ENCODE assay signal across 17 cellular contexts in the genomic region with DNA sequence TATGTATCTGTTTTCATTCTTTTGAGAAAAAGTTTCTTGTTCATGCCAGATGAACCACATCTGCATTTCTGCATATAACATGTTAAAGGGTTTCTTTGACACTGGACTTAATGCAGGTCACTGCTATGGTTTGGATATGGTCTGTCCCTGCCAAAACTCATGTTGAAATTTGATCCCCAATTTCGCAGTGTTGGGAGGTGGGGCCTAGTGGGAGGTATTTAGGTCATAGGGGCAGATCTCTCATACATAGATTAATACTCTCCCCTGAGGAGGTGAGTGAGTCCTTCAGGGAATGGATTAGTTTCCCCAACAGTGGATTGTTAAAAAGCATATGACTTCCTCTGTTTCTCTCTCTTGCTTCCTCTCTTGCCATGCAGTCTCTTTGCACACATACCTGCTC. TPM values are rescaled to one million over a fixed set of nuclear protein-coding genes. Genes with fewer than 3 reads are reported as not detected.
A peak's percentile ranks its signal among the peaks of the same experiment; 100 is the strongest.
DNase-seq lines count a peak whose midpoint lies in the region; ATAC-seq and TF ChIP-seq lines count a peak whose summit lies in the region.
"Had no signal": no experiment of that assay in that cellular context is flagged by ENCODE, and none has a peak within 500 bp of the region (broad histone marks: within the 10 kb centered on the region; RNA-seq: fewer than 3 reads in every experiment).

No MANE protein-coding gene starts in this region.

- H3K27ac ChIP-seq in GM23338 (ENCODE audit: low read depth) (no peak overlapping the region), PC-9 (no peak overlapping the region), neural progenitor cell (no peak overlapping the region)
- H3K27ac ChIP-seq: BLaER1, GM23248 had no signal

- DNase-seq in NCI-H82 (lab: John Stamatoyannopoulos, UW) = peak; percentile 27
- DNase-seq in NCI-H82 treated with DMSO at 0.1 percent for 48 hours (lab: John Stamatoyannopoulos, UW; ENCODE audit: unreplicated experiment) = no peak
- DNase-seq in GM23338 (ENCODE audit: low spot score) = peak; percentile 8
- DNase-seq in PC-9 = peak in 1 of 2 experiments; percentile 55
- no peak for DNase-seq in left lobe of liver (ENCODE audit: low spot score)
- DNase-seq in neural progenitor cell (ENCODE audit: low spot score) = no peak
- no peak for DNase-seq in NCI-H1436 (lab: John Stamatoyannopoulos, UW)
- DNase-seq: 8988T; CD4-positive, alpha-beta memory T cell; DMS153; DMS79; GDM1; H7 had no signal

- H3K36me3 ChIP-seq in GM23338 (ENCODE audit: insufficient read depth) (no peaks in the 10 kb centered on the region), PC-9 (ENCODE audit: low read depth) (no peaks in the 10 kb centered on the region), neural progenitor cell (no peaks in the 10 kb centered on the region)
- H3K36me3 ChIP-seq: BLaER1 had no signal

- ATAC-seq in GM23338 (no peak), left lobe of liver (peak; percentile 68)
- ATAC-seq: HCT116 had no signal

- no peaks in the 10 kb centered on the region for H4K20me1 ChIP-seq in GM23338 (replicated peaks; ENCODE audit: insufficient read depth)
- no peaks in the 10 kb centered on the region for H4K20me1 ChIP-seq in PC-9 (ENCODE audit: insufficient read depth)
- H4K20me1 ChIP-seq in neural progenitor cell (ENCODE audit: low read depth) = no peaks in the 10 kb centered on the region
- H4K20me1 ChIP-seq: BLaER1 had no signal

- TF ChIP-seq CTCF in GM23338 (conservative IDR thresholded peaks at IDR 0.05; ENCODE audit: low read depth in 2 of 2) (no peak), PC-9 (conservative IDR thresholded peaks at IDR 0.05) (no peak), neural progenitor cell (IDR thresholded peaks at IDR 0.05) (no peak)

- H3K4me3 ChIP-seq in GM23338 (no peak overlapping the region), PC-9 (no peak overlapping the region), neural progenitor cell (no peak overlapping the region)
- H3K4me3 ChIP-seq: BLaER1, GM23248 had no signal

- H3K4me2 ChIP-seq in GM23338 (no peak overlapping the region), PC-9 (peak overlapping the region; percentile 3; the same call in 1 of the 2 replicates), neural progenitor cell (no peak overlapping the region)
- H3K4me2 ChIP-seq: BLaER1 had no signal

- no peaks in the 10 kb centered on the region for H3K9me3 ChIP-seq in PC-9 (ENCODE audit: insufficient read depth, low read depth)
- H3K9me3 ChIP-seq in neural progenitor cell (ENCODE audit: low read depth) = no peaks in the 10 kb centered on the region
- H3K9me3 ChIP-seq: BLaER1 had no signal

- no peaks in the 10 kb centered on the region; the same call in 1 of the 2 replicates for H3K4me1 ChIP-seq in GM23338 (ENCODE audit: insufficient read depth)
- H3K4me1 ChIP-seq in PC-9 (replicated peaks; ENCODE audit: insufficient read depth) = peaks cover 15% of the 10 kb centered on the region
- peaks cover 12% of the 10 kb centered on the region for H3K4me1 ChIP-seq in neural progenitor cell
- H3K4me1 ChIP-seq: BLaER1 had no signal

- POLR2A ChIA-PET in PC-9 (lab: Charles Lee; ENCODE audit: unreplicated experiment) = no interaction called here

- peaks cover 34% of the 10 kb centered on the region for H3K27me3 ChIP-seq in GM23338 (ENCODE audit: insufficient read depth)
- H3K27me3 ChIP-seq in PC-9 (ENCODE audit: insufficient read depth, low read depth) = no peaks in the 10 kb centered on the region
- H3K27me3 ChIP-seq in neural progenitor cell = peaks cover 76% of the 10 kb centered on the region
- H3K27me3 ChIP-seq: BLaER1 had no signal

- H3K36me3 Mint-ChIP-seq in GM23338 (ENCODE audit: low read depth) (no peaks in the 10 kb centered on the region), neural progenitor cell (no peaks in the 10 kb centered on the region)
- H3K36me3 Mint-ChIP-seq: CD14-positive monocyte; CD4-positive, alpha-beta memory T cell had no signal

- H3K27me3 Mint-ChIP-seq in GM23338 (ENCODE audit: insufficient read depth, low read depth, poor library complexity) = peaks cover 8% of the 10 kb centered on the region
- peaks cover 12% of the 10 kb centered on the region for H3K27me3 Mint-ChIP-seq in neural progenitor cell (ENCODE audit: insufficient read depth, low read depth)

- intact Hi-C loops in PC-9 (cut with micrococcal nuclease; ENCODE audit: unreplicated experiment) = loop anchor here (10.0 kb wide), 1 partner anchor 985 kb away; no protein-coding TSS in a partner anchor

- CTCF ChIA-PET in PC-9 (lab: Charles Lee) = interaction anchor here (0.6 kb wide), 1 partner anchor 783 kb away, joined by 3 read pairs; no protein-coding TSS in a partner anchor

- peaks cover 4% of the 10 kb centered on the region; the same call in 2 of the 3 replicates for H3K4me1 Mint-ChIP-seq in GM23338
- no peaks in the 10 kb centered on the region for H3K4me1 Mint-ChIP-seq in neural progenitor cell
- H3K4me1 Mint-ChIP-seq: CD4-positive, alpha-beta memory T cell had no signal

- no peaks in the 10 kb centered on the region for H3K9me2 ChIP-seq in GM23338 (ENCODE audit: insufficient read depth)
- no peaks in the 10 kb centered on the region for H3K9me2 ChIP-seq in PC-9 (ENCODE audit: insufficient read depth)

- H3F3A ChIP-seq in GM23338 (replicated peaks; ENCODE audit: low read depth) (no peaks in the 10 kb centered on the region), PC-9 (ENCODE audit: insufficient read depth, low read depth) (no peaks in the 10 kb centered on the region), neural progenitor cell (ENCODE audit: low read depth) (peaks cover 4% of the 10 kb centered on the region)

- no peak overlapping the region for H3K4me3 Mint-ChIP-seq in GM23338
- no peak overlapping the region for H3K4me3 Mint-ChIP-seq in neural progenitor cell
- H3K4me3 Mint-ChIP-seq: CD14-positive monocyte; CD4-positive, alpha-beta memory T cell had no signal

- H2AFZ ChIP-seq in GM23338 (no peak overlapping the region), PC-9 (no peak overlapping the region), neural progenitor cell (replicated peaks) (no peak overlapping the region)
- H2AFZ ChIP-seq: GM23248 had no signal

- no peak overlapping the region for H3K9ac ChIP-seq in neural progenitor cell
- H3K9ac ChIP-seq: BLaER1, GM23248 had no signal

- H3K27ac Mint-ChIP-seq in GM23338 = no peak overlapping the region
- H3K27ac Mint-ChIP-seq in neural progenitor cell = no peak overlapping the region
- H3K27ac Mint-ChIP-seq: CD14-positive monocyte; CD4-positive, alpha-beta memory T cell had no signal

- no TSS peak for BruUV-seq in PC-9 (replicated peaks; lab: Mats Ljungman, UMichigan)

- no peaks in the 10 kb centered on the region for H3K9me3 Mint-ChIP-seq in GM23338
- no peaks in the 10 kb centered on the region for H3K9me3 Mint-ChIP-seq in neural progenitor cell
- H3K9me3 Mint-ChIP-seq: CD4-positive, alpha-beta memory T cell had no signal

- H3K79me2 ChIP-seq in GM23338 (replicated peaks; ENCODE audit: insufficient read depth) (no peaks in the 10 kb centered on the region), PC-9 (ENCODE audit: low read depth) (no peaks in the 10 kb centered on the region), neural progenitor cell (ENCODE audit: low read depth) (no peaks in the 10 kb centered on the region)

TF ChIP-seq in GM23338, 12 proteins besides CTCF, POLR2A, EP300 and RAD21 (continues in another document):
- TF ChIP-seq POLR2AphosphoS5 (IDR thresholded peaks at IDR 0.05; ENCODE audit: low read depth) = no peak
- TF ChIP-seq ZNF331 (CRISPR knock-in tag; IDR thresholded peaks at IDR 0.05; ENCODE audit: low read depth) = no peak
- TF ChIP-seq EZH2phosphoT487 (IDR thresholded peaks at IDR 0.05; ENCODE audit: unreplicated experiment) = no peak
- no peak for TF ChIP-seq STAT1 (IDR thresholded peaks at IDR 0.05; ENCODE audit: unreplicated experiment)
- TF ChIP-seq, protein P1, sequence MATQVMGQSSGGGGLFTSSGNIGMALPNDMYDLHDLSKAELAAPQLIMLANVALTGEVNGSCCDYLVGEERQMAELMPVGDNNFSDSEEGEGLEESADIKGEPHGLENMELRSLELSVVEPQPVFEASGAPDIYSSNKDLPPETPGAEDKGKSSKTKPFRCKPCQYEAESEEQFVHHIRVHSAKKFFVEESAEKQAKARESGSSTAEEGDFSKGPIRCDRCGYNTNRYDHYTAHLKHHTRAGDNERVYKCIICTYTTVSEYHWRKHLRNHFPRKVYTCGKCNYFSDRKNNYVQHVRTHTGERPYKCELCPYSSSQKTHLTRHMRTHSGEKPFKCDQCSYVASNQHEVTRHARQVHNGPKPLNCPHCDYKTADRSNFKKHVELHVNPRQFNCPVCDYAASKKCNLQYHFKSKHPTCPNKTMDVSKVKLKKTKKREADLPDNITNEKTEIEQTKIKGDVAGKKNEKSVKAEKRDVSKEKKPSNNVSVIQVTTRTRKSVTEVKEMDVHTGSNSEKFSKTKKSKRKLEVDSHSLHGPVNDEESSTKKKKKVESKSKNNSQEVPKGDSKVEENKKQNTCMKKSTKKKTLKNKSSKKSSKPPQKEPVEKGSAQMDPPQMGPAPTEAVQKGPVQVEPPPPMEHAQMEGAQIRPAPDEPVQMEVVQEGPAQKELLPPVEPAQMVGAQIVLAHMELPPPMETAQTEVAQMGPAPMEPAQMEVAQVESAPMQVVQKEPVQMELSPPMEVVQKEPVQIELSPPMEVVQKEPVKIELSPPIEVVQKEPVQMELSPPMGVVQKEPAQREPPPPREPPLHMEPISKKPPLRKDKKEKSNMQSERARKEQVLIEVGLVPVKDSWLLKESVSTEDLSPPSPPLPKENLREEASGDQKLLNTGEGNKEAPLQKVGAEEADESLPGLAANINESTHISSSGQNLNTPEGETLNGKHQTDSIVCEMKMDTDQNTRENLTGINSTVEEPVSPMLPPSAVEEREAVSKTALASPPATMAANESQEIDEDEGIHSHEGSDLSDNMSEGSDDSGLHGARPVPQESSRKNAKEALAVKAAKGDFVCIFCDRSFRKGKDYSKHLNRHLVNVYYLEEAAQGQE (IDR thresholded peaks at IDR 0.05; ENCODE audit: unreplicated experiment) = no peak
- TF ChIP-seq, protein P2, sequence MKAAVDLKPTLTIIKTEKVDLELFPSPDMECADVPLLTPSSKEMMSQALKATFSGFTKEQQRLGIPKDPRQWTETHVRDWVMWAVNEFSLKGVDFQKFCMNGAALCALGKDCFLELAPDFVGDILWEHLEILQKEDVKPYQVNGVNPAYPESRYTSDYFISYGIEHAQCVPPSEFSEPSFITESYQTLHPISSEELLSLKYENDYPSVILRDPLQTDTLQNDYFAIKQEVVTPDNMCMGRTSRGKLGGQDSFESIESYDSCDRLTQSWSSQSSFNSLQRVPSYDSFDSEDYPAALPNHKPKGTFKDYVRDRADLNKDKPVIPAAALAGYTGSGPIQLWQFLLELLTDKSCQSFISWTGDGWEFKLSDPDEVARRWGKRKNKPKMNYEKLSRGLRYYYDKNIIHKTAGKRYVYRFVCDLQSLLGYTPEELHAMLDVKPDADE (IDR thresholded peaks at IDR 0.05) = no peak
- no peak for TF ChIP-seq NANOG (IDR thresholded peaks at IDR 0.05; ENCODE audit: borderline replicate concordance)
- TF ChIP-seq EZH2 (IDR thresholded peaks at IDR 0.05; ENCODE audit: low read depth, unreplicated experiment) = no peak
- no peak for TF ChIP-seq CREB1 (CRISPR knock-in tag; IDR thresholded peaks at IDR 0.05; ENCODE audit: low read depth)

RNA-seq across cellular contexts. Expression of a gene that starts 45.9 kb away (rescaled TPM):
- 117 and 146 TPM in 2 replicates for total RNA-seq in GM23338 (2014; rRNA removed; shearing (Covaris generic))
- polyA plus RNA-seq in GM23338 (2016; fragmentation: Nextera tagmentation; extraction: Ambion mirVana) = 43.5 and 46.2 TPM in 2 replicates
- total RNA-seq in PC-9 (2021) = 62.3 and 65.0 TPM in 2 replicates
- total RNA-seq in left lobe of liver = 49.3 TPM
- 57.4 and 71.9 TPM in 2 replicates for total RNA-seq in neural progenitor cell (ENCODE audit: low replicate concordance)

Comparison
In these comparisons a context has a peak if more than half of its experiments do, and no peak if none do; other contexts are left out.
1. DNase-seq: peak in NCI-H82 (single experiment) and GM23338 (single experiment); none in NCI-H82 treated with DMSO at 0.1 percent for 48 hours (single experiment), left lobe of liver (single experiment), neural progenitor cell (single experiment) and NCI-H1436 (single experiment).